1 cellular context compared by ENCODE assay signal in genomic region chr19:50423279-50424113, GRCh38.
TF ChIP-seq lines count a peak whose summit lies in the region.

No MANE protein-coding gene starts in this region.

TF ChIP-seq in K562, 482 proteins besides CTCF, POLR2A, EP300 and RAD21:
- TF ChIP-seq BCOR (IDR thresholded peaks at IDR 0.05) (peak; percentile 66), FOSL1 (tag; conservative IDR thresholded peaks at IDR 0.05) (no peak), NFE2L1 (tag; IDR thresholded peaks at IDR 0.05; ENCODE audit: borderline replicate concordance, low read depth) (no peak), RBM25 (IDR thresholded peaks at IDR 0.05; ENCODE audit: low read depth, low read length, severe bottlenecking) (peak; percentile 74), KDM1A (IDR thresholded peaks at IDR 0.05) (peak in 1 of 2 experiments; percentile 19; a peak in 1 of 4 replicates), ZFP36 (IDR thresholded peaks at IDR 0.05; ENCODE audit: low read depth, low read length, partially characterized antibody) (peak; percentile 81), SMARCA5 (IDR thresholded peaks at IDR 0.05) (0 out of 2 replicates have a peak, but pooled peaks have one; percentile 52)
